ENCODE assay signal across 8 cellular contexts in genomic region chr11:65040520-65041205, GRCh38. TPM values are rescaled to one million over a fixed set of nuclear protein-coding genes. Genes with fewer than 3 reads are reported as not detected.
DNase-seq lines count a peak whose midpoint lies in the region; ATAC-seq lines count a peak whose summit lies in the region.

No MANE protein-coding gene starts in this region.

- ATAC-seq in GM21576 (IDR thresholded peaks at IDR 0.05; ENCODE audit: unreplicated experiment): peak; percentile 74

- H3K9ac ChIP-seq in mucosa of rectum (ENCODE audit: low read depth in 1 of 2, low read length in 2 of 2): peak overlapping the region; percentile 27 to 80

- H3K4me1 ChIP-seq in esophagus (ENCODE audit: control insufficient read depth in 2 of 2, insufficient read depth in 2 of 2, low read length in 1 of 2) (peaks cover 0 to 1% of the 10 kb centered on the region in 2 donors), mucosa of rectum (ENCODE audit: control insufficient read depth in 2 of 2, insufficient read depth in 2 of 2, low read length in 2 of 2) (peaks cover 11 to 17% of the 10 kb centered on the region in 2 donors)

- 3 to 4% methylated on average over 34 to 43 of the region's 43 CpGs for WGBS in esophagus, 2 donors

- H3K27me3 Mint-ChIP-seq in IgD-negative memory B cell: no peaks in the 10 kb centered on the region

- H3K9me3 ChIP-seq in esophagus (ENCODE audit: control insufficient read depth in 2 of 2, insufficient read depth in 1 of 2, low read depth in 1 of 2, low read length in 1 of 2) (no peaks in the 10 kb centered on the region), mucosa of rectum (ENCODE audit: control insufficient read depth in 2 of 2, low read length in 2 of 2) (no peaks in the 10 kb centered on the region)

- peak overlapping the region; percentile 97 to 99 for H3K27ac ChIP-seq in esophagus (ENCODE audit: low read depth in 2 of 2, low read length in 1 of 2)
- peak overlapping the region; percentile 97 for H3K27ac ChIP-seq in mucosa of rectum (ENCODE audit: low read depth in 2 of 2, low read length in 2 of 2)

- H3K4me3 ChIP-seq in esophagus (ENCODE audit: low read depth in 1 of 2, low read length in 2 of 2) (peak overlapping the region; percentile 69 to 76), mucosa of rectum (ENCODE audit: low read length in 2 of 2) (peak overlapping the region; percentile 73 to 81)

- no peaks in the 10 kb centered on the region for H3K9me3 Mint-ChIP-seq in IgD-negative memory B cell

- H3K4me3 Mint-ChIP-seq in IgD-negative memory B cell: peak overlapping the region; percentile 93 to 98 (median 97)

- H3K36me3 ChIP-seq in esophagus (ENCODE audit: control insufficient read depth in 2 of 2, insufficient read depth in 2 of 2, low read length in 1 of 2) (peaks cover 3 to 31% of the 10 kb centered on the region in 2 donors), mucosa of rectum (ENCODE audit: control insufficient read depth in 2 of 2, insufficient read depth in 2 of 2, low read length in 2 of 2) (peaks cover 26 to 27% of the 10 kb centered on the region in 2 donors)

- DNase-seq in DMS153 (lab: John Stamatoyannopoulos, UW): peak; percentile 94
- peak; percentile 99 for DNase-seq in OCI-M1 (lab: John Stamatoyannopoulos, UW)
- peak; percentile 89 for DNase-seq in activated T-cell treated with anti-CD3 and anti-CD28 coated beads for 48 hours (ENCODE audit: low read depth)
- peak; percentile 49 to 70 for DNase-seq in stimulated activated CD8-positive, alpha-beta memory T cell treated with anti-CD3 and anti-CD28 coated beads, Interleukin-4, amount 100 ng/mL, for 4 hours (ENCODE audit: low read depth in 2 of 2, low spot score in 1 of 2)

- peak overlapping the region; percentile 77 to 97 (median 96) for H3K27ac Mint-ChIP-seq in IgD-negative memory B cell

- H3K36me3 Mint-ChIP-seq in IgD-negative memory B cell: peaks cover 8% of the 10 kb centered on the region

- H3K4me1 Mint-ChIP-seq in IgD-negative memory B cell: peaks cover 11 to 15% (median 14%) of the 10 kb centered on the region in 3 donors

- H3K27me3 ChIP-seq in esophagus (ENCODE audit: control insufficient read depth in 1 of 2, insufficient read depth in 2 of 2, low read length in 2 of 2): no peaks in the 10 kb centered on the region
- H3K27me3 ChIP-seq in mucosa of rectum (ENCODE audit: control insufficient read depth in 2 of 2, insufficient read depth in 2 of 2, low read length in 2 of 2): no peaks in the 10 kb centered on the region

RNA-seq across cellular contexts. Expression of gene SAC3D1, which starts 0.3 kb away (rescaled TPM):
- polyA plus RNA-seq in IgD-negative memory B cell (7.2 TPM), esophagus (10 to 100 TPM in 1 of 2 donors, 1 to 10 TPM in 1; 6.2 to 12.1 TPM)

RNA-seq across cellular contexts. Expression of gene SNX15, which starts 13.4 kb away (rescaled TPM):
- polyA plus RNA-seq in IgD-negative memory B cell: 24.4 TPM
- polyA plus RNA-seq in esophagus: 10 to 100 TPM; 14.7 to 15.6 TPM

RNA-seq across cellular contexts. Expression of gene NAALADL1, which starts 17.7 kb away (rescaled TPM):
- polyA plus RNA-seq in IgD-negative memory B cell: 21.5 TPM
- polyA plus RNA-seq in esophagus: 1 to 10 TPM; 3.0 to 6.0 TPM

RNA-seq across cellular contexts. Expression of gene ARL2, which starts 26.7 kb away (rescaled TPM):
- polyA plus RNA-seq in IgD-negative memory B cell: 100 TPM
- 10 to 100 TPM; 44.5 to 68.6 TPM for polyA plus RNA-seq in esophagus

RNA-seq across cellular contexts. Expression of gene CDCA5, which starts 43.2 kb away (rescaled TPM):
- polyA plus RNA-seq in IgD-negative memory B cell: 2.0 TPM
- 1 to 10 TPM; 4.3 to 8.8 TPM for polyA plus RNA-seq in esophagus

Comparison
In these comparisons a context has a peak if more than half of its experiments do, and no peak if none do; other contexts are left out.
1. Peak in every context shown above with its lines: DNase-seq, ATAC-seq, H3K4me3 ChIP-seq and H3K27ac ChIP-seq.